In the genomic region with DNA sequence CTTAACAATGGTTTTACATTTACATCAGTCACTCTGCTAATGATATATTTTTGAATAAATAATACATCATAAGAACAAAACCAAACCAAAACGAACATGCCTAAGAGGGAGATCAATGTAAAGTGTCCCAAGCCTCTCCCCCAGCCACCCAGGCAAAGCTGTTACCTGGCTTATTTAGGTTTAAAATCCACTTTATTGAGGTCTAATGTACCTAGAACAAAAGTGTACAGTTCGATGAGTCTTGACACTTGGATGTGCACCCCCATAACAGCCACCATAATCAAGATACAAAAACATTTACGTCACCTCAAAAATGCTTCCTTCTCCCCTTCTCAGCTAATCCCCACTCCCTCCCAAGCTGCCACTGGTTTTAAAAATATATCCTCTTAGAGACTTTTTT, we compare ENCODE assay signal across 23 cellular contexts. TPM values are rescaled to one million over a fixed set of nuclear protein-coding genes. Genes with fewer than 3 reads are reported as not detected.
"Had no signal": no experiment of that assay in that cellular context is flagged by ENCODE, and none has a peak within 500 bp of the region (broad histone marks: within the 10 kb centered on the region; RNA-seq: fewer than 3 reads in every experiment).

No MANE protein-coding gene starts in this region.

- H3K36me3 Mint-ChIP-seq: activated naive CD4-positive, alpha-beta T cell treated with anti-CD3 and anti-CD28 coated beads, Interleukin-2, amount 50 U/mL, for 24 hours; neural progenitor cell; stimulated activated memory B cell treated with anti-CD40 and anti-IgM and Interleukin-4, amounts not matched to agents 10 μg/mL and 1 μg/mL and 100 μg/mL, for 72 hours had no signal

- H3K27ac ChIP-seq: colonic mucosa, dorsolateral prefrontal cortex, esophagus muscularis mucosa, lower lobe of right lung, neural progenitor cell, stomach, suprapubic skin, transverse colon, uterus, VCaP had no signal

- H3K9me3 Mint-ChIP-seq: activated naive CD4-positive, alpha-beta T cell treated with anti-CD3 and anti-CD28 coated beads, Interleukin-2, amount 50 U/mL, for 24 hours; effector memory CD8-positive, alpha-beta T cell; neural progenitor cell; stimulated activated memory B cell treated with anti-CD40 and anti-IgM and Interleukin-4, amounts not matched to agents 10 μg/mL and 1 μg/mL and 100 μg/mL, for 72 hours; T-helper 2 cell treated with Interferon-gamma antibody and Interleukin-4, amounts not matched to agents 5 μg/mL and 100 μg/mL, for 36 hours had no signal

- H3K27ac Mint-ChIP-seq: activated naive CD4-positive, alpha-beta T cell treated with anti-CD3 and anti-CD28 coated beads, Interleukin-2, amount 50 U/mL, for 24 hours; effector memory CD8-positive, alpha-beta T cell; neural progenitor cell; stimulated activated memory B cell treated with anti-CD40 and anti-IgM and Interleukin-4, amounts not matched to agents 10 μg/mL and 1 μg/mL and 100 μg/mL, for 72 hours had no signal

- H3K36me3 ChIP-seq: colonic mucosa, esophagus muscularis mucosa, lower lobe of right lung, neural progenitor cell, stomach, suprapubic skin, transverse colon, uterus had no signal

- H3K4me3 Mint-ChIP-seq: stimulated activated memory B cell treated with anti-CD40 and anti-IgM and Interleukin-4, amounts not matched to agents 10 μg/mL and 1 μg/mL and 100 μg/mL, for 72 hours had no signal

- H3K9me3 ChIP-seq: colonic mucosa, esophagus muscularis mucosa, lower lobe of right lung, stomach, suprapubic skin, transverse colon, uterus had no signal

- ATAC-seq: effector memory CD8-positive, alpha-beta T cell; stimulated activated memory B cell treated with anti-CD40 and anti-IgM and Interleukin-4, amounts not matched to agents 10 μg/mL and 1 μg/mL and 100 μg/mL, for 72 hours had no signal

- DNase-seq: activated CD4-positive, CD25-positive, alpha-beta regulatory T cell treated with anti-CD3 and anti-CD28 coated beads, Interleukin-2, amount 50 U/mL, for 72 hours; activated gamma-delta T cell treated with Interleukin-2 at 50 U/mL for 16 hours; activated T-cell treated with anti-CD3 and anti-CD28 coated beads, Interleukin-2, amount 50 U/mL, for 1 hour; colonic mucosa; dorsolateral prefrontal cortex; effector memory CD8-positive, alpha-beta T cell; glutamatergic neuron; hypothalamus; lower lobe of right lung; naive B cell; stimulated activated CD4-positive, alpha-beta T cell treated with anti-CD3 and anti-CD28 coated beads, Interleukin-1b, Interleukin-23, amount 100 ng/mL, for 48 hours; stomach; transverse colon; uterus had no signal

- H3K4me3 ChIP-seq: colonic mucosa, lower lobe of right lung, uterus had no signal

- H3K4me1 ChIP-seq: colonic mucosa, uterus had no signal

RNA-seq across cellular contexts. Expression of a gene that starts 8.2 kb away (rescaled TPM):
- total RNA-seq: colonic mucosa, dorsolateral prefrontal cortex, esophagus muscularis mucosa, frontal cortex, lower lobe of right lung, mucosa of gallbladder, stomach, suprapubic skin, transverse colon, uterus had no signal
